In genomic region chr6:15272562-15272961, GRCh38 we compare ENCODE assay signal across 1 cellular context.
TF ChIP-seq lines count a peak whose summit lies in the region.

No MANE protein-coding gene starts in this region.

TF ChIP-seq in GM23338, 12 proteins besides CTCF, POLR2A, EP300 and RAD21 (continued from another document):
- no peak for TF ChIP-seq ZNF462 (CRISPR knock-in tag; IDR thresholded peaks at IDR 0.05)
- TF ChIP-seq STAT1 (IDR thresholded peaks at IDR 0.05; ENCODE audit: unreplicated experiment): no peak
- no peak for TF ChIP-seq REST (IDR thresholded peaks at IDR 0.05; ENCODE audit: unreplicated experiment)
